Comparison of ENCODE assay signal across 9 cellular contexts in the genomic region with DNA sequence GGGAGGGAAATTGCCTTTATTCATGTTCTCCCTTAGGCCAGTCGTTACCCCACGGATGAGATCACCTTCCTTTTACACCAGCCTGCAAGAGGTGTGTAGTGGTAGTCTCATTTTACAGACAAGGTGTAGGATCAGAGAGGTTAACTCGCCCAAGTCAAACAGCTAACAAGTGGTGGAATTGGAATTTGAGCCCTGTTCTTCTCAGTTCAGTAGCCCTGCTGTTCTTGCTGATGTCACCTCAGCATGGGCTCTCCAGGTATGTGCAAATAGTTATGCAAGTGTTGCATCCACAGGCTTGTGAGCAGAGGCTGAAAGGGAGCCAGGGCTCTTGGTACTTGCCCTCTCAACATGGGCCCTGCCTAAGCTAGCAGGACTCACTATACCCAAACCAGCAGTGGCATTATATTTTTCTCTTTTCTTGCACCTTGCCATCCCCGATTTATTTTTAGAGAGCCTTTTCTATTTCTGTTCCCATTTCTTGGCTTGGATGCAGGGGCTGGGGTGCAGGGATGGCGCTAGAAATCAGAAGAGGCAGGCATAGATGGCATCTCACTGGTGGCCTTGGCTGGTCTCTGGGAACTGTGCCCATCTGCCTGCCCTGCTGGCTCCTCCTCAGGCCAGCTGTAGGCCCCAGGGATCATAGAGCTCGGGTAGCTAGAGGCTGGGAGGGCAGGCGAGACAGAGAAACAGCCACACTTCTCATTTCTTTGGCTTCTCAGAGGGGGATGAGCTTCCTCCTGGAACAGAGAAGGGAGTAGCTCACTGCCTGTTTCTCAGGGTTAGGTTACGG. TPM values are rescaled to one million over a fixed set of nuclear protein-coding genes. Genes with fewer than 3 reads are reported as not detected.
DNase-seq lines count a peak whose midpoint lies in the region; ATAC-seq and TF ChIP-seq lines count a peak whose summit lies in the region.
"Had no signal": no experiment of that assay in that cellular context is flagged by ENCODE, and none has a peak within 500 bp of the region (broad histone marks: within the 10 kb centered on the region; RNA-seq: fewer than 3 reads in every experiment).

No MANE protein-coding gene starts in this region.

- peak overlapping the region; percentile 55 for H3K27ac Mint-ChIP-seq in activated naive CD8-positive, alpha-beta T cell treated with anti-CD3 and anti-CD28 coated beads, Interleukin-2, amount 10 ng/mL, durations not matched to agents 7 days and 5 days
- H3K27ac Mint-ChIP-seq in progenitor cell of endocrine pancreas = peak overlapping the region; percentile 60

- no peak overlapping the region for H3K4me3 Mint-ChIP-seq in activated naive CD8-positive, alpha-beta T cell treated with anti-CD3 and anti-CD28 coated beads, Interleukin-2, amount 10 ng/mL, durations not matched to agents 7 days and 5 days
- H3K4me3 Mint-ChIP-seq in progenitor cell of endocrine pancreas (ENCODE audit: low read depth) = no peak overlapping the region

- H3K27me3 Mint-ChIP-seq in activated naive CD8-positive, alpha-beta T cell treated with anti-CD3 and anti-CD28 coated beads, Interleukin-2, amount 10 ng/mL, durations not matched to agents 7 days and 5 days = no peaks in the 10 kb centered on the region
- no peaks in the 10 kb centered on the region for H3K27me3 Mint-ChIP-seq in progenitor cell of endocrine pancreas

- POLR2A ChIA-PET in HEK293 (lab: Yijun Ruan, JAX) = interaction anchor here (0.9 to 1.3 kb wide), 4 partner anchors 17 to 101 kb away, joined by 3 read pairs; a partner anchor contains a TSS
- POLR2A ChIA-PET in activated naive CD8-positive, alpha-beta T cell treated with anti-CD3 and anti-CD28 coated beads, Interleukin-2, amount 10 ng/mL, durations not matched to agents 7 days and 5 days (lab: Charles Lee) = no interaction called here

- no peak for ATAC-seq in activated naive CD8-positive, alpha-beta T cell treated with anti-CD3 and anti-CD28 coated beads, Interleukin-2, amount 10 ng/mL, durations not matched to agents 7 days and 5 days (ENCODE audit: low read depth)
- ATAC-seq in right cardiac atrium (peak; percentile 50 to 62), HG03280 (IDR thresholded peaks at IDR 0.05; ENCODE audit: unreplicated experiment) (no peak)

- peak overlapping the region; percentile 12; the same call in 1 of the 2 replicates for H3K27ac ChIP-seq in HEK293 (ENCODE audit: extremely low read depth, low read depth, low read length)
- H3K27ac ChIP-seq in right cardiac atrium (ENCODE audit: low read length) = peak overlapping the region; percentile 75
- H3K27ac ChIP-seq: suprapubic skin had no signal

- no peaks in the 10 kb centered on the region for H3K27me3 ChIP-seq in right cardiac atrium (ENCODE audit: control insufficient read depth, insufficient read depth)
- H3K27me3 ChIP-seq: suprapubic skin had no signal

- no peak for TF ChIP-seq CTCF in HEK293 (tag by site-specific recombination; IDR thresholded peaks at IDR 0.05)
- TF ChIP-seq CTCF in progenitor cell of endocrine pancreas (IDR thresholded peaks at IDR 0.05; ENCODE audit: unreplicated experiment) = no peak

- H3K36me3 Mint-ChIP-seq in activated naive CD8-positive, alpha-beta T cell treated with anti-CD3 and anti-CD28 coated beads, Interleukin-2, amount 10 ng/mL, durations not matched to agents 7 days and 5 days = peaks cover 31% of the 10 kb centered on the region
- H3K36me3 Mint-ChIP-seq in progenitor cell of endocrine pancreas (ENCODE audit: insufficient read depth) = peaks cover 8% of the 10 kb centered on the region

- peaks cover 0 to 17% of the 10 kb centered on the region in 2 experiments; a peak in 2 of 3 replicates for H3K36me3 ChIP-seq in HEK293 (ENCODE audit: control insufficient read depth in 2 of 2, insufficient read depth in 1 of 2, low read length in 2 of 2)

- intact Hi-C loops in right cardiac atrium (cut with DNase I) = no loop called here

- DNase-seq in activated naive CD8-positive, alpha-beta T cell treated with anti-CD3 and anti-CD28 coated beads, Interleukin-2, amount 10 ng/mL, durations not matched to agents 7 days and 5 days = no peak
- DNase-seq in right cardiac atrium (peak; percentile 39 to 74 (median 69)), progenitor cell of endocrine pancreas (ENCODE audit: low spot score, unreplicated experiment) (no peak), SIG-M5 treated with dmso at 0.1 percent for 504 hours (lab: John Stamatoyannopoulos, UW; ENCODE audit: unreplicated experiment) (no peak), hepatic stellate cell (ENCODE audit: low spot score) (no peak)
- no peak for DNase-seq in activated CD8-positive, alpha-beta memory T cell treated with anti-CD3 and anti-CD28 coated beads, Interleukin-2, amount 50 U/mL, for 48 hours

- no peaks in the 10 kb centered on the region for H3K9me3 Mint-ChIP-seq in activated naive CD8-positive, alpha-beta T cell treated with anti-CD3 and anti-CD28 coated beads, Interleukin-2, amount 10 ng/mL, durations not matched to agents 7 days and 5 days
- no peaks in the 10 kb centered on the region for H3K9me3 Mint-ChIP-seq in progenitor cell of endocrine pancreas (ENCODE audit: low read depth)

- H3K9me3 ChIP-seq in HEK293 (ENCODE audit: control insufficient read depth, insufficient read depth, low read depth, low read length) (no peaks in the 10 kb centered on the region), right cardiac atrium (ENCODE audit: control insufficient read depth, low read length) (no peaks in the 10 kb centered on the region)
- H3K9me3 ChIP-seq: suprapubic skin had no signal

- peaks cover 29% of the 10 kb centered on the region for H3K4me1 Mint-ChIP-seq in activated naive CD8-positive, alpha-beta T cell treated with anti-CD3 and anti-CD28 coated beads, Interleukin-2, amount 10 ng/mL, durations not matched to agents 7 days and 5 days
- H3K4me1 Mint-ChIP-seq in progenitor cell of endocrine pancreas (ENCODE audit: low read depth) = no peaks in the 10 kb centered on the region

- H3K4me3 ChIP-seq in HEK293 (ENCODE audit: low read depth, low read length) (no peak overlapping the region), right cardiac atrium (ENCODE audit: low read length) (no peak overlapping the region)
- H3K4me3 ChIP-seq: suprapubic skin had no signal

- 51% methylated on average over 8 of the region's 8 CpGs for WGBS in right cardiac atrium

- H3K4me1 ChIP-seq in HEK293 (ENCODE audit: control insufficient read depth, insufficient read depth, low read length) = peaks cover 18% of the 10 kb centered on the region
- H3K4me1 ChIP-seq in right cardiac atrium (ENCODE audit: control insufficient read depth, insufficient read depth, low read length) = peaks cover 37% of the 10 kb centered on the region

- CTCF ChIA-PET in HEK293 (lab: Yijun Ruan, JAX) = interaction anchor here (0.6 to 1.8 kb wide), 6 partner anchors 11 to 54 kb away, joined by 3 to 7 read pairs (median 4); a partner anchor contains a TSS

TF ChIP-seq in HEK293, 187 proteins besides CTCF, POLR2A, EP300 and RAD21 (continues in another document):
- TF ChIP-seq ZNF585B (tag by site-specific recombination; IDR thresholded peaks at IDR 0.05) (no peak), ZNF76 (tag by site-specific recombination; IDR thresholded peaks at IDR 0.05; ENCODE audit: borderline replicate concordance, low read depth) (no peak), ZNF202 (tag by site-specific recombination; IDR thresholded peaks at IDR 0.05; ENCODE audit: borderline replicate concordance) (no peak), ZNF555 (tag by site-specific recombination; conservative IDR thresholded peaks at IDR 0.05) (no peak), GLIS2 (tag by site-specific recombination; IDR thresholded peaks at IDR 0.05) (no peak), ZFP41 (tag by site-specific recombination; IDR thresholded peaks at IDR 0.05; ENCODE audit: borderline replicate concordance) (no peak), ZNF843 (tag by site-specific recombination; IDR thresholded peaks at IDR 0.05) (no peak), ZNF157 (tag by site-specific recombination; IDR thresholded peaks at IDR 0.05) (no peak), ZNF311 (tag by site-specific recombination; IDR thresholded peaks at IDR 0.05; ENCODE audit: borderline replicate concordance) (no peak), ZNF548 (tag by site-specific recombination; IDR thresholded peaks at IDR 0.05) (no peak), ZNF521 (tag by site-specific recombination; IDR thresholded peaks at IDR 0.05) (no peak), ZNF473 (tag by site-specific recombination; IDR thresholded peaks at IDR 0.05) (no peak), ZNF626 (tag by site-specific recombination; IDR thresholded peaks at IDR 0.05) (no peak)
- TF ChIP-seq, protein P1, sequence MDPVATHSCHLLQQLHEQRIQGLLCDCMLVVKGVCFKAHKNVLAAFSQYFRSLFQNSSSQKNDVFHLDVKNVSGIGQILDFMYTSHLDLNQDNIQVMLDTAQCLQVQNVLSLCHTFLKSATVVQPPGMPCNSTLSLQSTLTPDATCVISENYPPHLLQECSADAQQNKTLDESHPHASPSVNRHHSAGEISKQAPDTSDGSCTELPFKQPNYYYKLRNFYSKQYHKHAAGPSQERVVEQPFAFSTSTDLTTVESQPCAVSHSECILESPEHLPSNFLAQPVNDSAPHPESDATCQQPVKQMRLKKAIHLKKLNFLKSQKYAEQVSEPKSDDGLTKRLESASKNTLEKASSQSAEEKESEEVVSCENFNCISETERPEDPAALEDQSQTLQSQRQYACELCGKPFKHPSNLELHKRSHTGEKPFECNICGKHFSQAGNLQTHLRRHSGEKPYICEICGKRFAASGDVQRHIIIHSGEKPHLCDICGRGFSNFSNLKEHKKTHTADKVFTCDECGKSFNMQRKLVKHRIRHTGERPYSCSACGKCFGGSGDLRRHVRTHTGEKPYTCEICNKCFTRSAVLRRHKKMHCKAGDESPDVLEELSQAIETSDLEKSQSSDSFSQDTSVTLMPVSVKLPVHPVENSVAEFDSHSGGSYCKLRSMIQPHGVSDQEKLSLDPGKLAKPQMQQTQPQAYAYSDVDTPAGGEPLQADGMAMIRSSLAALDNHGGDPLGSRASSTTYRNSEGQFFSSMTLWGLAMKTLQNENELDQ (tag by site-specific recombination; IDR thresholded peaks at IDR 0.05; ENCODE audit: low read depth) = no peak
- TF ChIP-seq, protein P2, sequence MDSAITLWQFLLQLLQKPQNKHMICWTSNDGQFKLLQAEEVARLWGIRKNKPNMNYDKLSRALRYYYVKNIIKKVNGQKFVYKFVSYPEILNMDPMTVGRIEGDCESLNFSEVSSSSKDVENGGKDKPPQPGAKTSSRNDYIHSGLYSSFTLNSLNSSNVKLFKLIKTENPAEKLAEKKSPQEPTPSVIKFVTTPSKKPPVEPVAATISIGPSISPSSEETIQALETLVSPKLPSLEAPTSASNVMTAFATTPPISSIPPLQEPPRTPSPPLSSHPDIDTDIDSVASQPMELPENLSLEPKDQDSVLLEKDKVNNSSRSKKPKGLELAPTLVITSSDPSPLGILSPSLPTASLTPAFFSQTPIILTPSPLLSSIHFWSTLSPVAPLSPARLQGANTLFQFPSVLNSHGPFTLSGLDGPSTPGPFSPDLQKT (IDR thresholded peaks at IDR 0.05; ENCODE audit: borderline replicate concordance, low read depth, low read length) = no peak

RNA-seq across cellular contexts. Expression of a gene that starts 18.2 kb away (rescaled TPM):
- 10 to 100 TPM; 43.0 to 45.9 TPM for total RNA-seq in activated naive CD8-positive, alpha-beta T cell treated with anti-CD3 and anti-CD28 coated beads, Interleukin-2, amount 10 ng/mL, durations not matched to agents 7 days and 5 days
- 10 to 100 TPM; 20.5 to 22.6 (median 21.3) TPM for total RNA-seq in right cardiac atrium
- polyA plus RNA-seq in right cardiac atrium = 21.2 TPM
- total RNA-seq in progenitor cell of endocrine pancreas = 13.9 and 14.0 TPM in 2 replicates

Comparison
In these comparisons a context has a peak if more than half of its experiments do, and no peak if none do; other contexts are left out.
1. ATAC-seq: peak in right cardiac atrium (2 of 2); none in activated naive CD8-positive, alpha-beta T cell treated with anti-CD3 and anti-CD28 coated beads, Interleukin-2, amount 10 ng/mL, durations not matched to agents 7 days and 5 days (single experiment) and HG03280 (single experiment).
2. DNase-seq: peak in right cardiac atrium (3 of 3); none in activated naive CD8-positive, alpha-beta T cell treated with anti-CD3 and anti-CD28 coated beads, Interleukin-2, amount 10 ng/mL, durations not matched to agents 7 days and 5 days (single experiment), progenitor cell of endocrine pancreas (single experiment), SIG-M5 treated with dmso at 0.1 percent for 504 hours (single experiment), activated CD8-positive, alpha-beta memory T cell treated with anti-CD3 and anti-CD28 coated beads, Interleukin-2, amount 50 U/mL, for 48 hours (single experiment) and hepatic stellate cell (single experiment).